ENCODE assay signal across 8 cellular contexts in the genomic region with DNA sequence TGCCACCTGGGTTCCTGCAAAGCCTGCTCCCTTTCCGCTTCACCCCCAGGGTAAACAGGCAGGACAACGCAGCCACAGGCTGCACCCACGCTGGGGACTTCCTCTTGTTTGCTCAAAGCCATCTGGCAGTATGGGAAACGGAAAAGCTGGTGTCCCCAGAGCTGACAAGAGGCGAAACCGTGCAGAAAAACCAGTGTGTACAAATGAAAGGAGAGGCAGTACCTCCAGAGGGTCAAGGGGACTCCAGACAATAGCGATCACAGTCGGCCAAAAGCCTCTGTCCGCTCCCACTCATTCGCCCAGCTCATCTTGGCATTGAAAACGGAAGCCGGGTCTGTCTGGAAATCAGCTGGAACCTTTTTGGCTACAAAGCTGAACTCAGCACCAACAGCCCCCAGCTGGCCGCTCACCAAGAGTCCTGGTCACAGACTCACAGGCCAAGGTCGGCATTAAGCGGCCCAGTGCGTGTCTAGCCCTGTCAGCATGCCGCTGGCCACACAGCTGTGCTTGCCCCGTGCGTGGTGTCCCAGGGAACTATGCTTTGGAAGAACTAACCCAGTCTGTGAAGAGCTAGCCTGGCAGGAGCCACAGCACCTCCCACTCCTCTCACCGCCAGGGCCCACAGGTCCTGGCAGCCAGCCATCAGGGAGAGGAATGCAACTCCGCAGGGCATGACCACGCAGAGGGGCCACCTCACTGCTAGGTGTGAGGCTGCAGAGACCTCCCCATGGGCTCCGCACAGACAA. TPM values are rescaled to one million over a fixed set of nuclear protein-coding genes. Genes with fewer than 3 reads are reported as not detected.
DNase-seq lines count a peak whose midpoint lies in the region; ATAC-seq, FAIRE-seq and TF ChIP-seq lines count a peak whose summit lies in the region.

No MANE protein-coding gene starts in this region.

- DNase-seq in AG09309 (ENCODE audit: low read depth) (peak; percentile 85), KG1 (lab: John Stamatoyannopoulos, UW) (peak; percentile 74), UCSD-AML1 (lab: John Stamatoyannopoulos, UW; ENCODE audit: unreplicated experiment) (peak; percentile 67), left cardiac atrium (peak; percentile 88), sigmoid colon (peak; percentile 84), frontal cortex (ENCODE audit: low spot score in 2 of 2) (no peak), COLO829 (ENCODE audit: low spot score) (no peak)

- H3K9me3 ChIP-seq in sigmoid colon = no peaks in the 10 kb centered on the region

- H3K4me1 ChIP-seq in sigmoid colon = peaks cover 0 to 69% (median 63%) of the 10 kb centered on the region in 4 donors

- H3K36me3 ChIP-seq in sigmoid colon = no peaks in the 10 kb centered on the region

- H3K27ac ChIP-seq in sigmoid colon = peak overlapping the region; percentile 63 to 87 (median 78)

- TF ChIP-seq CTCF in AG09309 (IDR thresholded peaks at IDR 0.05; ENCODE audit: control insufficient read depth, insufficient read depth, low read depth, low read length, missing control alignments) (no peak), sigmoid colon (IDR thresholded peaks at IDR 0.05) (no peak)

- peak; percentile 82 to 85 for ATAC-seq in left cardiac atrium
- no peak for ATAC-seq in HG02840 (IDR thresholded peaks at IDR 0.05; ENCODE audit: low FRiP score, unreplicated experiment)

- no peaks in the 10 kb centered on the region for H3K27me3 ChIP-seq in sigmoid colon

- no peak overlapping the region for H3K4me3 ChIP-seq in AG09309 (ENCODE audit: control insufficient read depth, low read depth, low read length)
- peak overlapping the region in 1 of 4 donors; percentile 23 for H3K4me3 ChIP-seq in sigmoid colon

- WGBS in sigmoid colon, 2 donors = 6 to 16% methylated on average over 23 of the region's 23 CpGs

- intact Hi-C loops in left cardiac atrium (cut with DNase I) = loop anchor here in 1 of 2 donors (10.0 kb wide), 1 partner anchor 127 kb away; no protein-coding TSS in a partner anchor
- intact Hi-C loops in sigmoid colon (cut with DNase I) = loop anchor here (5.0 to 10.0 kb wide), 4 partner anchors 34 to 143 kb away; no protein-coding TSS in a partner anchor

- no peak for TF ChIP-seq POLR2A in sigmoid colon (IDR thresholded peaks at IDR 0.05)

- TF ChIP-seq EP300 in sigmoid colon (IDR thresholded peaks at IDR 0.05) = no peak

- no peak for FAIRE-seq in frontal cortex (lab: Jason Lieb, UNC)

RNA-seq across cellular contexts. Expression of gene TNS3, which starts 10.4 kb away (rescaled TPM):
- total RNA-seq in left cardiac atrium (10 to 100 TPM; 51.4 to 66.9 TPM), sigmoid colon (10 to 100 TPM; 17.8 to 43.8 (median 28.2) TPM), frontal cortex (6.1 TPM)
- 10 to 100 TPM; 17.4 to 29.6 (median 28.8) TPM for polyA plus RNA-seq in sigmoid colon

Comparison
In these comparisons a context has a peak if more than half of its experiments do, and no peak if none do; other contexts are left out.
1. DNase-seq: peak in AG09309 (single experiment), KG1 (single experiment), UCSD-AML1 (single experiment), left cardiac atrium (single experiment) and sigmoid colon (single experiment); none in frontal cortex (0 of 2) and COLO829 (single experiment).